ENCODE assay signal across 16 cellular contexts in genomic region chr7:477626-478220, GRCh38. TPM values are rescaled to one million over a fixed set of nuclear protein-coding genes. Genes with fewer than 3 reads are reported as not detected.
DNase-seq lines count a peak whose midpoint lies in the region; ATAC-seq, FAIRE-seq and TF ChIP-seq lines count a peak whose summit lies in the region.
"Had no signal": no experiment of that assay in that cellular context is flagged by ENCODE, and none has a peak within 500 bp of the region (broad histone marks: within the 10 kb centered on the region; RNA-seq: fewer than 3 reads in every experiment).

No MANE protein-coding gene starts in this region.

- in situ Hi-C loops in ACHN (cut with HindIII; ENCODE audit: low pct_ligation_motif_present, low pct_unique_long_range_greater_than_20kb, low sequenced_read_pairs): no loop called here

- no peak for FAIRE-seq in H54 (lab: Jason Lieb, UNC)

- no peak for TF ChIP-seq POLR2A in H54 (IDR thresholded peaks at IDR 0.05; ENCODE audit: low read depth, low read length)

- no peak for ATAC-seq in GM19035 (IDR thresholded peaks at IDR 0.05; ENCODE audit: unreplicated experiment)
- ATAC-seq: activated CD8-positive, alpha-beta memory T cell treated with anti-CD3 and anti-CD28 coated beads, Interleukin-2, amount 10 ng/mL, durations not matched to agents 7 days and 5 days; body of pancreas; GM23338 had no signal

- DNase-seq in ACHN (peak; percentile 27), H54 (ENCODE audit: insufficient read length, low spot score) (peak; percentile 93), astrocyte of the hippocampus (ENCODE audit: low read depth, low spot score) (peak; percentile 52), mesenteric fat pad (ENCODE audit: low spot score) (peak; percentile 82), NCI-H1105 (lab: John Stamatoyannopoulos, UW) (no peak)
- DNase-seq in stimulated activated CD4-positive, alpha-beta T cell treated with anti-CD3 and anti-CD28 coated beads, Interleukin-12 subunit alpha, Interleukin-12 subunit beta, amount 100 ng/mL, for 4 hours: no peak
- DNase-seq in effector CD8-positive, alpha-beta T cell (lab: John Stamatoyannopoulos, UW): no peak
- DNase-seq: activated B cell treated with CpG ODN at 0.5 μM for 24 hours; activated CD8-positive, alpha-beta memory T cell treated with anti-CD3 and anti-CD28 coated beads, Interleukin-2, amount 10 ng/mL, durations not matched to agents 7 days and 5 days; DMS79 treated with DMSO at 0.1 percent for 48 hours; esophagus squamous epithelium; NCI-H2081; NCI-H526 treated with DMSO at 0.1 percent for 48 hours had no signal

RNA-seq across cellular contexts. Expression of gene PDGFA, which starts 41.9 kb away (rescaled TPM):
- 19.7 TPM for total RNA-seq in mesenteric fat pad

Comparison
In these comparisons a context has a peak if more than half of its experiments do, and no peak if none do; other contexts are left out.
1. DNase-seq: peak in ACHN (single experiment), H54 (single experiment), astrocyte of the hippocampus (single experiment) and mesenteric fat pad (single experiment); none in NCI-H1105 (single experiment), stimulated activated CD4-positive, alpha-beta T cell treated with anti-CD3 and anti-CD28 coated beads, Interleukin-12 subunit alpha, Interleukin-12 subunit beta, amount 100 ng/mL, for 4 hours (single experiment) and effector CD8-positive, alpha-beta T cell (single experiment).